15 cellular contexts compared by ENCODE assay signal in genomic region chr15:69555080-69555479, GRCh38.
DNase-seq lines count a peak whose midpoint lies in the region; ATAC-seq, FAIRE-seq and TF ChIP-seq lines count a peak whose summit lies in the region.
"Had no signal": no experiment of that assay in that cellular context is flagged by ENCODE, and none has a peak within 500 bp of the region (broad histone marks: within the 10 kb centered on the region; RNA-seq: fewer than 3 reads in every experiment).

No MANE protein-coding gene starts in this region.

- TF ChIP-seq CTCF in 22Rv1 (IDR thresholded peaks at IDR 0.05) (no peak), GM23338 (conservative IDR thresholded peaks at IDR 0.05; ENCODE audit: low read depth in 2 of 2) (no peak), K562 (IDR thresholded peaks at IDR 0.05 in 2 of 3, conservative IDR thresholded peaks at IDR 0.05 in 1 of 3; ENCODE audit: insufficient read depth in 2 of 3, low read depth in 1 of 3, low read length in 3 of 3) (no peak)

- TF ChIP-seq POLR2A in K562 (conservative IDR thresholded peaks at IDR 0.05), result no peak

- H3K4me3 Mint-ChIP-seq in GM23338, result no peak overlapping the region
- H3K4me3 Mint-ChIP-seq in T-helper 2 cell treated with Interferon-gamma antibody and Interleukin-4, amounts not matched to agents 5 μg/mL and 100 μg/mL, for 36 hours, result no peak overlapping the region
- H3K4me3 Mint-ChIP-seq: B cell; CD4-positive, alpha-beta T cell; IgD-negative memory B cell had no signal

- intact Hi-C loops in K562 (cut with micrococcal nuclease), result no loop called here

- H3K4me2 ChIP-seq in GM23338, result no peak overlapping the region
- H3K4me2 ChIP-seq in K562 (ENCODE audit: insufficient read depth, low read length), result no peak overlapping the region

- TF ChIP-seq RAD21 in K562 (CRISPR knock-in tag; conservative IDR thresholded peaks at IDR 0.05 in 1 of 2, IDR thresholded peaks at IDR 0.05 in 1 of 2), result no peak

- no peaks in the 10 kb centered on the region for H3K27me3 ChIP-seq in GM23338 (ENCODE audit: insufficient read depth)
- H3K27me3 ChIP-seq in K562 (ENCODE audit: control insufficient read depth in 2 of 2, insufficient read depth in 2 of 2, low read length in 2 of 2), result peaks cover 9 to 19% of the 10 kb centered on the region in 2 experiments; a peak in 4 of 5 replicates
- H3K27me3 ChIP-seq: SJCRH30 had no signal

- H3K36me3 ChIP-seq in GM23338 (ENCODE audit: insufficient read depth) (no peaks in the 10 kb centered on the region), K562 (ENCODE audit: control insufficient read depth, insufficient read depth, low read length) (no peaks in the 10 kb centered on the region)
- H3K36me3 ChIP-seq: SJCRH30 had no signal

- H3K4me3 ChIP-seq in GM23338 (no peak overlapping the region), K562 (no peak overlapping the region)
- H3K4me3 ChIP-seq: SJCRH30 had no signal

- peaks cover 16% of the 10 kb centered on the region for H3K4me1 ChIP-seq in GM23338 (ENCODE audit: insufficient read depth)
- no peaks in the 10 kb centered on the region for H3K4me1 ChIP-seq in K562 (replicated peaks in 1 of 2; ENCODE audit: control insufficient read depth in 2 of 2, insufficient read depth in 2 of 2, low read length in 2 of 2)

- TF ChIP-seq EP300 in K562 (IDR thresholded peaks at IDR 0.05; ENCODE audit: low read length), result no peak

- in situ Hi-C loops in K562 (cut with MboI), result no loop called here

- H2AFZ ChIP-seq in GM23338 (0 out of 2 replicates have a peak overlapping the region, but pooled peaks have one; percentile 40), K562 (ENCODE audit: low read depth, low read length) (no peak overlapping the region)

- no peaks in the 10 kb centered on the region for H3K9me3 ChIP-seq in K562 (replicated peaks; ENCODE audit: control insufficient read depth, insufficient read depth, low read depth, low read length)

- no peaks in the 10 kb centered on the region for H3K79me2 ChIP-seq in GM23338 (replicated peaks; ENCODE audit: insufficient read depth)
- H3K79me2 ChIP-seq in K562 (ENCODE audit: control insufficient read depth, insufficient read depth, low read length), result no peaks in the 10 kb centered on the region

- peaks cover 28% of the 10 kb centered on the region for H3K4me1 Mint-ChIP-seq in GM23338
- H3K4me1 Mint-ChIP-seq in T-helper 2 cell treated with Interferon-gamma antibody and Interleukin-4, amounts not matched to agents 5 μg/mL and 100 μg/mL, for 36 hours (ENCODE audit: low read depth), result no peaks in the 10 kb centered on the region
- H3K4me1 Mint-ChIP-seq: B cell, IgD-negative memory B cell had no signal

- no peaks in the 10 kb centered on the region for H3F3A ChIP-seq in GM23338 (replicated peaks; ENCODE audit: low read depth)

- H3K9ac ChIP-seq in K562 (ENCODE audit: insufficient read depth in 1 of 2, low read depth in 2 of 2, low read length in 2 of 2), result no peak overlapping the region

- POLR2A ChIA-PET in K562 (lab: Yijun Ruan, JAX), result no interaction called here

- CTCF ChIA-PET in K562 (lab: Yijun Ruan, JAX; ENCODE audit: low intra/inter-chr PET ratio), result no interaction called here

- H3K27ac Mint-ChIP-seq in GM23338, result no peak overlapping the region
- no peak overlapping the region for H3K27ac Mint-ChIP-seq in T-helper 2 cell treated with Interferon-gamma antibody and Interleukin-4, amounts not matched to agents 5 μg/mL and 100 μg/mL, for 36 hours
- H3K27ac Mint-ChIP-seq: B cell; CD4-positive, alpha-beta T cell; IgD-negative memory B cell had no signal

- DNase-seq in GM23338 (ENCODE audit: low spot score), result no peak
- peak; percentile 69 for DNase-seq in NCI-H748 (lab: John Stamatoyannopoulos, UW; ENCODE audit: unreplicated experiment)
- no peak for DNase-seq in K562 (ENCODE audit: extremely low read depth in 1 of 4, low spot score in 3 of 4)
- DNase-seq in stimulated activated naive CD8-positive, alpha-beta T cell treated with anti-CD3 and anti-CD28 coated beads, Interleukin-15, Interleukin-2, amounts not matched to agents 100 U/mL and 50 U/mL, for 24 hours, result no peak
- no peak for DNase-seq in NCI-H1694 (lab: John Stamatoyannopoulos, UW)
- no peak for DNase-seq in T-helper 2 cell treated with Interferon-gamma antibody and Interleukin-4, amounts not matched to agents 5 μg/mL and 100 μg/mL, for 36 hours (ENCODE audit: low spot score)
- DNase-seq: CD4-positive, alpha-beta T cell; DMS79 treated with DMSO at 0.1 percent for 48 hours; NCI-H226; SJCRH30; T-helper 2 cell had no signal

- no peak for ATAC-seq in GM23338
- ATAC-seq in K562, result no peak
- ATAC-seq in stimulated activated naive CD8-positive, alpha-beta T cell treated with anti-CD3 and anti-CD28 coated beads, Interleukin-15, Interleukin-2, amounts not matched to agents 100 U/mL and 50 U/mL, for 24 hours, result no peak

- no peak for FAIRE-seq in K562 (lab: Jason Lieb, UNC)
- FAIRE-seq: H54 had no signal

- H4K20me1 ChIP-seq in GM23338 (replicated peaks; ENCODE audit: insufficient read depth) (no peaks in the 10 kb centered on the region), K562 (replicated peaks; ENCODE audit: control insufficient read depth, insufficient read depth, low read length) (no peaks in the 10 kb centered on the region; the same call in 1 of the 2 replicates)

- no TSS peak for BruUV-seq in K562 (replicated peaks; lab: Mats Ljungman, UMichigan)

- no peaks in the 10 kb centered on the region for H3K9me1 ChIP-seq in K562 (ENCODE audit: control insufficient read depth, insufficient read depth, low read length)

- no peaks in the 10 kb centered on the region for H3K36me3 Mint-ChIP-seq in GM23338 (ENCODE audit: low read depth)
- H3K36me3 Mint-ChIP-seq in T-helper 2 cell treated with Interferon-gamma antibody and Interleukin-4, amounts not matched to agents 5 μg/mL and 100 μg/mL, for 36 hours (ENCODE audit: low read depth), result no peaks in the 10 kb centered on the region

- peaks cover 4% of the 10 kb centered on the region for H3K27me3 Mint-ChIP-seq in GM23338 (ENCODE audit: insufficient read depth, low read depth, poor library complexity)
- peaks cover 15% of the 10 kb centered on the region for H3K27me3 Mint-ChIP-seq in T-helper 2 cell treated with Interferon-gamma antibody and Interleukin-4, amounts not matched to agents 5 μg/mL and 100 μg/mL, for 36 hours (ENCODE audit: low read depth)
- H3K27me3 Mint-ChIP-seq: CD4-positive, alpha-beta T cell; IgD-negative memory B cell had no signal

- no peaks in the 10 kb centered on the region for H3K9me2 ChIP-seq in GM23338 (ENCODE audit: insufficient read depth)

- peaks cover 11% of the 10 kb centered on the region; the same call in 2 of the 3 replicates for H3K9me3 Mint-ChIP-seq in GM23338
- H3K9me3 Mint-ChIP-seq in T-helper 2 cell treated with Interferon-gamma antibody and Interleukin-4, amounts not matched to agents 5 μg/mL and 100 μg/mL, for 36 hours, result peaks cover 6% of the 10 kb centered on the region

- H3K27ac ChIP-seq in 22Rv1, result peak overlapping the region; percentile 99
- no peak overlapping the region for H3K27ac ChIP-seq in GM23338 (ENCODE audit: low read depth)
- H3K27ac ChIP-seq in K562 (ENCODE audit: extremely low read depth, low read depth, low read length), result no peak overlapping the region
- H3K27ac ChIP-seq: SJCRH30 had no signal

- under 1% methylated on average over 8 of the region's 8 CpGs for WGBS in K562 (ENCODE audit: insufficient coverage, low coverage, missing lambda C conversion rate)

TF ChIP-seq in K562, 482 proteins besides CTCF, POLR2A, EP300 and RAD21 (continues in another document):
- TF ChIP-seq NCOA1 (IDR thresholded peaks at IDR 0.05; ENCODE audit: low read depth), result no peak
- no peak for TF ChIP-seq MIER1 (IDR thresholded peaks at IDR 0.05; ENCODE audit: low read depth)
